Comparison of ENCODE assay signal across 8 cellular contexts in genomic region chr11:81658722-81659121, GRCh38.
A peak's percentile ranks its signal among the peaks of the same experiment; 100 is the strongest.
DNase-seq lines count a peak whose midpoint lies in the region; ATAC-seq lines count a peak whose summit lies in the region.

No MANE protein-coding gene starts in this region.

- H3K4me1 Mint-ChIP-seq in activated naive CD8-positive, alpha-beta T cell treated with anti-CD3 and anti-CD28 coated beads for 36 hours, result no peaks in the 10 kb centered on the region
- no peaks in the 10 kb centered on the region for H3K4me1 Mint-ChIP-seq in natural killer cell treated with Interleukin-12 subunit alpha and Interleukin-12 subunit beta and Interleukin-15 and Interleukin-18, amount 100 ng/mL, for 72 hours (ENCODE audit: low read depth in 2 of 2)

- DNase-seq in ELF-1 (ENCODE audit: low read depth, low spot score) (peak; percentile 31), HT-29 (ENCODE audit: low spot score) (peak; percentile 51), T47D (ENCODE audit: low read depth in 1 of 2, low spot score in 1 of 2) (peak; percentile 5 to 52), NCI-H2227 (lab: John Stamatoyannopoulos, UW; ENCODE audit: unreplicated experiment) (no peak), midbrain (lab: John Stamatoyannopoulos, UW) (no peak)
- no peak for DNase-seq in activated naive CD8-positive, alpha-beta T cell treated with anti-CD3 and anti-CD28 coated beads for 36 hours
- DNase-seq in natural killer cell treated with Interleukin-12 subunit alpha and Interleukin-12 subunit beta and Interleukin-15 and Interleukin-18, amount 100 ng/mL, for 72 hours (ENCODE audit: low spot score), result no peak

- H3K27me3 Mint-ChIP-seq in activated naive CD8-positive, alpha-beta T cell treated with anti-CD3 and anti-CD28 coated beads for 36 hours, result peaks cover 30% of the 10 kb centered on the region
- H3K27me3 Mint-ChIP-seq in natural killer cell treated with Interleukin-12 subunit alpha and Interleukin-12 subunit beta and Interleukin-15 and Interleukin-18, amount 100 ng/mL, for 72 hours, result peaks cover 0 to 6% of the 10 kb centered on the region in 2 donors

- ATAC-seq in GM19463 (IDR thresholded peaks at IDR 0.05; ENCODE audit: unreplicated experiment), result peak; percentile 84
- ATAC-seq in natural killer cell treated with Interleukin-12 subunit alpha and Interleukin-12 subunit beta and Interleukin-15 and Interleukin-18, amount 100 ng/mL, for 72 hours, result no peak

- H3K9me3 Mint-ChIP-seq in activated naive CD8-positive, alpha-beta T cell treated with anti-CD3 and anti-CD28 coated beads for 36 hours, result peaks cover 15% of the 10 kb centered on the region
- peaks cover 9% of the 10 kb centered on the region for H3K9me3 Mint-ChIP-seq in natural killer cell treated with Interleukin-12 subunit alpha and Interleukin-12 subunit beta and Interleukin-15 and Interleukin-18, amount 100 ng/mL, for 72 hours

- in situ Hi-C loops in T47D (cut with HindIII; ENCODE audit: low pct_unique_long_range_greater_than_20kb, low sequenced_read_pairs), result no loop called here

- H3K27ac Mint-ChIP-seq in activated naive CD8-positive, alpha-beta T cell treated with anti-CD3 and anti-CD28 coated beads for 36 hours, result no peak overlapping the region
- H3K27ac Mint-ChIP-seq in natural killer cell treated with Interleukin-12 subunit alpha and Interleukin-12 subunit beta and Interleukin-15 and Interleukin-18, amount 100 ng/mL, for 72 hours, result no peak overlapping the region

- peaks cover 2% of the 10 kb centered on the region for H3K36me3 Mint-ChIP-seq in activated naive CD8-positive, alpha-beta T cell treated with anti-CD3 and anti-CD28 coated beads for 36 hours
- H3K36me3 Mint-ChIP-seq in natural killer cell treated with Interleukin-12 subunit alpha and Interleukin-12 subunit beta and Interleukin-15 and Interleukin-18, amount 100 ng/mL, for 72 hours, result no peaks in the 10 kb centered on the region

- H3K4me3 Mint-ChIP-seq in activated naive CD8-positive, alpha-beta T cell treated with anti-CD3 and anti-CD28 coated beads for 36 hours, result no peak overlapping the region
- no peak overlapping the region for H3K4me3 Mint-ChIP-seq in natural killer cell treated with Interleukin-12 subunit alpha and Interleukin-12 subunit beta and Interleukin-15 and Interleukin-18, amount 100 ng/mL, for 72 hours

Comparison
In these comparisons a context has a peak if more than half of its experiments do, and no peak if none do; other contexts are left out.
1. DNase-seq: peak in ELF-1 (single experiment), HT-29 (single experiment) and T47D (2 of 2); none in NCI-H2227 (single experiment), activated naive CD8-positive, alpha-beta T cell treated with anti-CD3 and anti-CD28 coated beads for 36 hours (single experiment), midbrain (single experiment) and natural killer cell treated with Interleukin-12 subunit alpha and Interleukin-12 subunit beta and Interleukin-15 and Interleukin-18, amount 100 ng/mL, for 72 hours (single experiment).